ENCODE assay signal across 17 cellular contexts in genomic region chr16:11986521-11987057, GRCh38. TPM values are rescaled to one million over a fixed set of nuclear protein-coding genes. Genes with fewer than 3 reads are reported as not detected.
A peak's percentile ranks its signal among the peaks of the same experiment; 100 is the strongest.
DNase-seq lines count a peak whose midpoint lies in the region; ATAC-seq and TF ChIP-seq lines count a peak whose summit lies in the region.
"Had no signal": no experiment of that assay in that cellular context is flagged by ENCODE, and none has a peak within 500 bp of the region (broad histone marks: within the 10 kb centered on the region; RNA-seq: fewer than 3 reads in every experiment).

No MANE protein-coding gene starts in this region.

- H3K4me2 ChIP-seq in fibroblast of lung (ENCODE audit: extremely low read depth, insufficient read depth, low read length), result no peak overlapping the region

- no peaks in the 10 kb centered on the region for H3K27me3 ChIP-seq in fibroblast of lung (ENCODE audit: control insufficient read depth, insufficient read depth, low read length)

- H2AFZ ChIP-seq in fibroblast of lung (ENCODE audit: low read length), result no peak overlapping the region
- H2AFZ ChIP-seq: GM23248 had no signal

- H3K79me2 ChIP-seq in fibroblast of lung (ENCODE audit: control insufficient read depth, insufficient read depth, low read length), result peaks cover 3% of the 10 kb centered on the region

- no peaks in the 10 kb centered on the region for H3K4me1 ChIP-seq in fibroblast of lung (ENCODE audit: control insufficient read depth, extremely low read depth, insufficient read depth, low read length)

- no peak overlapping the region for H3K27ac ChIP-seq in fibroblast of lung (ENCODE audit: insufficient read depth, low read length)
- H3K27ac ChIP-seq: GM23248, HL-60 had no signal

- H4K20me1 ChIP-seq in fibroblast of lung (ENCODE audit: control insufficient read depth, extremely low read depth, insufficient read depth, low read length), result no peaks in the 10 kb centered on the region

- no peak overlapping the region for H3K4me3 ChIP-seq in fibroblast of lung (replicated peaks in 1 of 4; ENCODE audit: control extremely low read depth in 1 of 4, insufficient read depth in 1 of 4, low read depth in 3 of 4, low read length in 4 of 4)
- H3K4me3 ChIP-seq: GM23248 had no signal

- no peak for ATAC-seq in GM21529 (IDR thresholded peaks at IDR 0.05; ENCODE audit: unreplicated experiment)
- ATAC-seq: SK-N-SH treated with all-trans-retinoic acid at 6 μM for 48 hours had no signal

- DNase-seq in EH (ENCODE audit: low read depth) (peak; percentile 52), amniotic epithelial cell (ENCODE audit: low read depth) (peak; percentile 67), fibroblast of lung (ENCODE audit: low read depth in 2 of 2) (peak; percentile 45 to 65), renal cortical epithelial cell (ENCODE audit: low read depth) (peak; percentile 65), SIG-M5 treated with dmso at 0.1 percent for 504 hours (lab: John Stamatoyannopoulos, UW; ENCODE audit: unreplicated experiment) (no peak)
- no peak for DNase-seq in stimulated activated CD4-positive, alpha-beta T cell treated with anti-CD3 and anti-CD28 coated beads, Interleukin-1b, Interleukin-23, amount 100 ng/mL, for 48 hours
- DNase-seq: COR-L47, DMS79, GM23248, HCEC 1CT, MV-4-11, NCI-H1417, NCI-H1930, SHP77 had no signal

- H3K36me3 ChIP-seq in fibroblast of lung (ENCODE audit: control insufficient read depth, insufficient read depth, low read length), result no peaks in the 10 kb centered on the region

- H3K9me3 ChIP-seq in fibroblast of lung (ENCODE audit: control insufficient read depth, insufficient read depth, low read depth, low read length), result no peaks in the 10 kb centered on the region

- no peak overlapping the region for H3K9ac ChIP-seq in fibroblast of lung (ENCODE audit: insufficient read depth, low read length)
- H3K9ac ChIP-seq: GM23248 had no signal

- no peak for TF ChIP-seq CTCF in fibroblast of lung (conservative IDR thresholded peaks at IDR 0.05 in 1 of 2, IDR thresholded peaks at IDR 0.05 in 1 of 2; ENCODE audit: low read depth in 1 of 2, low read length in 2 of 2)

RNA-seq across cellular contexts. Expression of gene SNX29, which starts 10.1 kb away (rescaled TPM):
- total RNA-seq in fibroblast of lung (10.0 and 18.2 TPM in 2 replicates), renal cortical epithelial cell (4.7 and 62.9 TPM in 2 replicates)
- 11.6 and 11.7 TPM in 2 replicates for polyA plus RNA-seq in fibroblast of lung
- polyA plus RNA-seq in fibroblast of lung (2012), result 8.3 and 9.3 TPM in 2 replicates
- 24.3 and 26.9 TPM in 2 replicates for polyA minus RNA-seq in fibroblast of lung (ENCODE audit: low replicate concordance)

RNA-seq across cellular contexts. Expression of gene TNFRSF17, which starts 21.6 kb away (rescaled TPM):
- not detected in 2 replicates for total RNA-seq in fibroblast of lung
- not detected in 2 replicates for polyA plus RNA-seq in fibroblast of lung
- not detected in 2 replicates for polyA plus RNA-seq in fibroblast of lung (2012)
- not detected in 2 replicates for polyA minus RNA-seq in fibroblast of lung (ENCODE audit: low replicate concordance)
- total RNA-seq in renal cortical epithelial cell, result not detected in 2 replicates
- total RNA-seq: GM23248 had no signal
- polyA plus RNA-seq: GM23248 had no signal

RNA-seq across cellular contexts. Expression of gene NPIPB2, which starts 44.7 kb away (rescaled TPM):
- total RNA-seq in fibroblast of lung (3.3 and 4.6 TPM in 2 replicates), renal cortical epithelial cell (1.0 and 4.0 TPM in 2 replicates)
- polyA plus RNA-seq in fibroblast of lung, result 1.2 and 4.2 TPM in 2 replicates
- 2.1 and 2.5 TPM in 2 replicates for polyA plus RNA-seq in fibroblast of lung (2012)
- not detected in 2 replicates for polyA minus RNA-seq in fibroblast of lung (ENCODE audit: low replicate concordance)

Comparison
In these comparisons a context has a peak if more than half of its experiments do, and no peak if none do; other contexts are left out.
1. DNase-seq: peak in EH (single experiment), amniotic epithelial cell (single experiment), fibroblast of lung (2 of 2) and renal cortical epithelial cell (single experiment); none in SIG-M5 treated with dmso at 0.1 percent for 504 hours (single experiment) and stimulated activated CD4-positive, alpha-beta T cell treated with anti-CD3 and anti-CD28 coated beads, Interleukin-1b, Interleukin-23, amount 100 ng/mL, for 48 hours (single experiment).